In the genomic region with DNA sequence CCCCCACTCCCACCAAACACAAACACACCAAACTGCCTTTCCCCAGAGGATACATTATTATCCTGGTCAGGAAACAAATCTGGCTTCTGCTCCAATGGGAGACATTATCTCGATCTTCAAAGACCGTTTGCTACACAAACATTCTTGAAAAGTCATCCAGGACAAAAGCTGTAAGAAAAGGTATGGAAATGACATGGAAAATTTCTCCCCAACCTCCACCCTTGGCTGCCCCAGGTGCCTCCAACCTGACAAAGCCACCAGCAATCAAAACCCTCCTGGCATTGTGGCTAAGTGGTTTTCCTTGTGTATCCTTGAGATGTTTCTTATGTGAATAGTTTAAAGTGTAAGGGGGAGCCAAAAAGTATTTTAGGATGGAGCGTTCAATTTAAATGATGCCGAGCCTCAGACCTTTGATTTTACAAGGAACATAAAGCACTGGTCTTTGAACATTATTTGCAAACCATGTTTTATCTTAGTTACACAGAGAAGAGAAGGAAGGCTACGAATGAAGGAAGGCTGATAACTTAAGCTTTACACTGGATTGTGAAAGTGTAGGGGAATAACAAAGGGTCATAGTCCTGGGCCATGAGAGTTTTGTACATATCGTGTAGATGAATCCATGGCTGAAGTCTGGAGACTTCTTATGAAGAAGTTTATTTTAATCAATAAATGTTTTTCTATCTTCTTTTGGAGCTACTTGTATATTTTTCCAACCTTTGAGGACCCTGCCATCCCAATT, we compare ENCODE assay signal across 26 cellular contexts.
"Had no signal": no experiment of that assay in that cellular context is flagged by ENCODE, and none has a peak within 500 bp of the region (broad histone marks: within the 10 kb centered on the region; RNA-seq: fewer than 3 reads in every experiment).

No MANE protein-coding gene starts in this region.

- ATAC-seq: foreskin keratinocyte, gastroesophageal sphincter, left colon, left lobe of liver, left ventricle myocardium superior, mucosa of descending colon had no signal

- FAIRE-seq: colon, endothelial cell of umbilical vein, frontal cortex, kidney had no signal

- DNase-seq: dermis blood vessel endothelial cell; dorsolateral prefrontal cortex; effector CD4-positive, alpha-beta T cell; effector memory CD4-positive, alpha-beta T cell; foreskin keratinocyte; glutamatergic neuron; head of caudate nucleus; heart right ventricle; hypothalamus; immature natural killer cell; islet precursor cell; kidney; kidney glomerular epithelial cell; left colon; left ventricle myocardium superior; lower lobe of right lung; mesenchymal stem cell; mucosa of descending colon; naive B cell had no signal

- H3K27ac ChIP-seq: coronary artery, dorsolateral prefrontal cortex, esophagus muscularis mucosa, foreskin keratinocyte, gastroesophageal sphincter, heart right ventricle, lower lobe of right lung had no signal

- H3K4me1 ChIP-seq: foreskin keratinocyte, lower lobe of right lung had no signal

- H3K9me3 ChIP-seq: esophagus muscularis mucosa, gastroesophageal sphincter, heart right ventricle, lower lobe of right lung, mucosa of descending colon had no signal

- H3K36me3 ChIP-seq: esophagus muscularis mucosa, gastroesophageal sphincter, heart right ventricle, lower lobe of right lung had no signal

- H3K4me3 ChIP-seq: coronary artery, dorsolateral prefrontal cortex, esophagus muscularis mucosa, gastroesophageal sphincter, heart right ventricle, lower lobe of right lung, mucosa of descending colon had no signal
